10 cellular contexts compared by ENCODE assay signal in the genomic region with DNA sequence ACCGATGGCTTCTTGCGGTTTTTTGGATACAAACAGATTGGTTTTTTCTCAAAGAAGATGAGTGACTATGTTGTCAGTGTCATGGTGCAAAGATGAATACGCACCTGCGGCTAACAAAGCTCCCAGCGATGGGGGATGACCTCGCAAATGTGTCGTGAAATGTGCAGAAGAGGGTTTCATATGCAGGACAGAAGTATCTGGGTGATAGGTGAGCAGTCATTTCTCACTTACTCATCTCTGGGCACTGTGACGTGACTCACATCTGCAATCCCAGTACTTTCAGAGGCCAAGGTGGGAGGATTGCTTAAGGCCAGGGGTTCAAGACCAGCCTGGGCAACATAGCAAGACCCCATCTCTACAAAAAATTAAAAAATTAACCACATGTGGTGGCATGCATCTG.
"Had no signal": no experiment of that assay in that cellular context is flagged by ENCODE, and none has a peak within 500 bp of the region (broad histone marks: within the 10 kb centered on the region; RNA-seq: fewer than 3 reads in every experiment).

No MANE protein-coding gene starts in this region.

- H3K9me3 ChIP-seq: lower lobe of right lung had no signal

- ATAC-seq: esophagus mucosa, lower lobe of right lung, T-helper 17 cell had no signal

- H3K4me1 ChIP-seq: lower lobe of right lung had no signal

- DNase-seq: activated CD4-positive, CD25-positive, alpha-beta regulatory T cell; brain microvascular endothelial cell; dermis blood vessel endothelial cell; lower lobe of right lung; midbrain; SHP77; small intestine; stimulated activated naive B cell treated with anti-CD40 and anti-IgM and Interleukin-4, amounts not matched to agents 10 μg/mL and 1 μg/mL and 100 μg/mL, for 72 hours; T-helper 17 cell had no signal

- H3K4me3 ChIP-seq: lower lobe of right lung had no signal

- H3K27ac ChIP-seq: brain microvascular endothelial cell, lower lobe of right lung had no signal

- H3K27me3 ChIP-seq: brain microvascular endothelial cell had no signal

- H3K36me3 ChIP-seq: brain microvascular endothelial cell, lower lobe of right lung had no signal
